31 cellular contexts compared by ENCODE assay signal in the genomic region with DNA sequence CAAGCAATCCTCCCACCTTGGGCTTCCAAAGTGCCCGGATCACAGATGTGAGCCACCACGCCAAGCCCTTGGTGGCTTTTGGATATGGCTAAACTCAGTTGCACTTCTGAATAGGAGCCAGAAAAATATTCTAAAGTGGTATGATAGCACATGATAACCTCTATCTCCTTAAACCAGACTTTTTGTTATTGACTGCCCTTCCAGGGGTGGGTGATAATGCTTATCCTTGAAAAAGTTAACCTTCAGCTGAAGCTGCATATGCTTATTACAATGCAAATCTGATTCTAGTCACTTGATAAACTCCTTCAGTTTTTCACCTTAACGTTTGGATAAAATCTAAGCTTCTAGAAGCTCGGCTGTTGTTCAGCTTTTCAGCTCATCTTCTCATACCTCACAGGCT.
"Had no signal": no experiment of that assay in that cellular context is flagged by ENCODE, and none has a peak within 500 bp of the region (broad histone marks: within the 10 kb centered on the region; RNA-seq: fewer than 3 reads in every experiment).

No MANE protein-coding gene starts in this region.

- ATAC-seq: activated naive CD8-positive, alpha-beta T cell treated with anti-CD3 and anti-CD28 coated beads, Interleukin-2, amount 50 U/mL, for 24 hours; activated T-cell treated with anti-CD3 and anti-CD28 coated beads, Interleukin-2, amount 50 U/mL, for 72 hours; body of pancreas; effector memory CD8-positive, alpha-beta T cell; T-cell had no signal

- H3K27ac Mint-ChIP-seq: activated CD4-positive, alpha-beta memory T cell treated with anti-CD3 and anti-CD28 coated beads, Interleukin-2, amount 10 ng/mL, durations not matched to agents 7 days and 5 days; activated CD4-positive, alpha-beta T cell treated with anti-CD3 and anti-CD28 coated beads, Interleukin-2, amount 10 ng/mL, durations not matched to agents 7 days and 5 days; activated naive CD4-positive, alpha-beta T cell treated with anti-CD3 and anti-CD28 coated beads for 36 hours; activated naive CD4-positive, alpha-beta T cell treated with anti-CD3 and anti-CD28 coated beads, Interleukin-2, amount 50 U/mL, for 24 hours; activated naive CD8-positive, alpha-beta T cell treated with anti-CD3 and anti-CD28 coated beads for 36 hours; activated naive CD8-positive, alpha-beta T cell treated with anti-CD3 and anti-CD28 coated beads, Interleukin-2, amount 50 U/mL, for 24 hours; activated T-cell treated with anti-CD3 and anti-CD28 coated beads, Interleukin-2, amount 50 U/mL, for 24 hours; effector memory CD8-positive, alpha-beta T cell; T-cell; T-helper 1 cell treated with Interleukin-12 subunit alpha and Interleukin-12 subunit beta and Interleukin-4 antibody, amounts not matched to agents 30 μg/mL and 1 μg/mL, for 36 hours had no signal

- H3K4me3 Mint-ChIP-seq: activated CD4-positive, alpha-beta memory T cell treated with anti-CD3 and anti-CD28 coated beads, Interleukin-2, amount 10 ng/mL, durations not matched to agents 7 days and 5 days; activated CD4-positive, alpha-beta T cell treated with anti-CD3 and anti-CD28 coated beads, Interleukin-2, amount 10 ng/mL, durations not matched to agents 7 days and 5 days; activated naive CD4-positive, alpha-beta T cell treated with anti-CD3 and anti-CD28 coated beads for 36 hours; activated naive CD4-positive, alpha-beta T cell treated with anti-CD3 and anti-CD28 coated beads, Interleukin-2, amount 50 U/mL, for 24 hours; activated naive CD8-positive, alpha-beta T cell treated with anti-CD3 and anti-CD28 coated beads for 36 hours; activated naive CD8-positive, alpha-beta T cell treated with anti-CD3 and anti-CD28 coated beads, Interleukin-2, amount 50 U/mL, for 24 hours; activated T-cell treated with anti-CD3 and anti-CD28 coated beads, Interleukin-2, amount 50 U/mL, for 24 hours; activated T-cell treated with anti-CD3 and anti-CD28 coated beads, Interleukin-2, amount 50 U/mL, for 72 hours; effector memory CD8-positive, alpha-beta T cell; T-cell; T-helper 1 cell treated with Interleukin-12 subunit alpha and Interleukin-12 subunit beta and Interleukin-4 antibody, amounts not matched to agents 30 μg/mL and 1 μg/mL, for 36 hours had no signal

- H3K9me3 Mint-ChIP-seq: activated CD4-positive, alpha-beta memory T cell treated with anti-CD3 and anti-CD28 coated beads, Interleukin-2, amount 10 ng/mL, durations not matched to agents 7 days and 5 days; activated CD4-positive, alpha-beta T cell treated with anti-CD3 and anti-CD28 coated beads, Interleukin-2, amount 10 ng/mL, durations not matched to agents 7 days and 5 days; activated naive CD4-positive, alpha-beta T cell treated with anti-CD3 and anti-CD28 coated beads for 36 hours; activated naive CD4-positive, alpha-beta T cell treated with anti-CD3 and anti-CD28 coated beads, Interleukin-2, amount 50 U/mL, for 24 hours; activated naive CD8-positive, alpha-beta T cell treated with anti-CD3 and anti-CD28 coated beads for 36 hours; activated naive CD8-positive, alpha-beta T cell treated with anti-CD3 and anti-CD28 coated beads, Interleukin-2, amount 50 U/mL, for 24 hours; activated T-cell treated with anti-CD3 and anti-CD28 coated beads, Interleukin-2, amount 50 U/mL, for 24 hours; activated T-cell treated with anti-CD3 and anti-CD28 coated beads, Interleukin-2, amount 50 U/mL, for 72 hours; effector memory CD8-positive, alpha-beta T cell; T-cell; T-helper 1 cell treated with Interleukin-12 subunit alpha and Interleukin-12 subunit beta and Interleukin-4 antibody, amounts not matched to agents 30 μg/mL and 1 μg/mL, for 36 hours had no signal

- H3K4me1 Mint-ChIP-seq: activated naive CD4-positive, alpha-beta T cell treated with anti-CD3 and anti-CD28 coated beads, Interleukin-2, amount 50 U/mL, for 24 hours; activated naive CD8-positive, alpha-beta T cell treated with anti-CD3 and anti-CD28 coated beads for 36 hours; activated naive CD8-positive, alpha-beta T cell treated with anti-CD3 and anti-CD28 coated beads, Interleukin-2, amount 50 U/mL, for 24 hours; T-cell had no signal

- H3K36me3 Mint-ChIP-seq: activated naive CD4-positive, alpha-beta T cell treated with anti-CD3 and anti-CD28 coated beads, Interleukin-2, amount 50 U/mL, for 24 hours; T-cell had no signal

- H3K27me3 Mint-ChIP-seq: activated CD4-positive, alpha-beta memory T cell treated with anti-CD3 and anti-CD28 coated beads, Interleukin-2, amount 10 ng/mL, durations not matched to agents 7 days and 5 days; activated CD4-positive, alpha-beta T cell treated with anti-CD3 and anti-CD28 coated beads, Interleukin-2, amount 10 ng/mL, durations not matched to agents 7 days and 5 days; activated naive CD4-positive, alpha-beta T cell treated with anti-CD3 and anti-CD28 coated beads, Interleukin-2, amount 50 U/mL, for 24 hours; activated naive CD8-positive, alpha-beta T cell treated with anti-CD3 and anti-CD28 coated beads for 36 hours; activated naive CD8-positive, alpha-beta T cell treated with anti-CD3 and anti-CD28 coated beads, Interleukin-2, amount 50 U/mL, for 24 hours; activated T-cell treated with anti-CD3 and anti-CD28 coated beads, Interleukin-2, amount 50 U/mL, for 24 hours; effector memory CD8-positive, alpha-beta T cell; T-cell had no signal

- DNase-seq: activated CD4-positive, alpha-beta memory T cell treated with anti-CD3 and anti-CD28 coated beads, Interleukin-2, amount 10 ng/mL, durations not matched to agents 7 days and 5 days; activated CD4-positive, alpha-beta T cell treated with anti-CD3 and anti-CD28 coated beads for 1 hour; activated CD4-positive, alpha-beta T cell treated with anti-CD3 and anti-CD28 coated beads for 4 hours; activated CD4-positive, alpha-beta T cell treated with anti-CD3 and anti-CD28 coated beads, Interleukin-2, amount 10 ng/mL, durations not matched to agents 7 days and 5 days; activated CD4-positive, alpha-beta T cell treated with anti-CD3 and anti-CD28 coated beads, Interleukin-2, amount 50 U/mL, for 4 hours; activated CD8-positive, alpha-beta memory T cell treated with anti-CD3 and anti-CD28 coated beads, Interleukin-2, amount 50 U/mL, for 48 hours; activated effector memory CD4-positive, alpha-beta T cell treated with Interleukin-2 at 50 U/mL for 16 hours; activated gamma-delta T cell treated with Interleukin-2 at 50 U/mL for 16 hours; activated naive CD4-positive, alpha-beta T cell treated with anti-CD3 and anti-CD28 coated beads for 36 hours; activated naive CD8-positive, alpha-beta T cell treated with anti-CD3 and anti-CD28 coated beads for 36 hours; activated naive CD8-positive, alpha-beta T cell treated with anti-CD3 and anti-CD28 coated beads, Interleukin-2, amount 50 U/mL, for 24 hours; activated T-cell treated with anti-CD3 and anti-CD28 coated beads for 4 hours; activated T-cell treated with anti-CD3 and anti-CD28 coated beads, Interleukin-2, amount 50 U/mL, for 24 hours; activated T-cell treated with anti-CD3 and anti-CD28 coated beads, Interleukin-2, amount 50 U/mL, for 72 hours; adrenal gland; amygdala; aorta; body of pancreas; caudate nucleus; cortex of kidney; dermis blood vessel endothelial cell; effector CD4-positive, alpha-beta T cell; effector memory CD8-positive, alpha-beta T cell; esophagus squamous epithelium; foreskin melanocyte; head of caudate nucleus; hippocampal formation; T-cell; T1000 had no signal
